ENCODE assay signal across 21 cellular contexts in the genomic region with DNA sequence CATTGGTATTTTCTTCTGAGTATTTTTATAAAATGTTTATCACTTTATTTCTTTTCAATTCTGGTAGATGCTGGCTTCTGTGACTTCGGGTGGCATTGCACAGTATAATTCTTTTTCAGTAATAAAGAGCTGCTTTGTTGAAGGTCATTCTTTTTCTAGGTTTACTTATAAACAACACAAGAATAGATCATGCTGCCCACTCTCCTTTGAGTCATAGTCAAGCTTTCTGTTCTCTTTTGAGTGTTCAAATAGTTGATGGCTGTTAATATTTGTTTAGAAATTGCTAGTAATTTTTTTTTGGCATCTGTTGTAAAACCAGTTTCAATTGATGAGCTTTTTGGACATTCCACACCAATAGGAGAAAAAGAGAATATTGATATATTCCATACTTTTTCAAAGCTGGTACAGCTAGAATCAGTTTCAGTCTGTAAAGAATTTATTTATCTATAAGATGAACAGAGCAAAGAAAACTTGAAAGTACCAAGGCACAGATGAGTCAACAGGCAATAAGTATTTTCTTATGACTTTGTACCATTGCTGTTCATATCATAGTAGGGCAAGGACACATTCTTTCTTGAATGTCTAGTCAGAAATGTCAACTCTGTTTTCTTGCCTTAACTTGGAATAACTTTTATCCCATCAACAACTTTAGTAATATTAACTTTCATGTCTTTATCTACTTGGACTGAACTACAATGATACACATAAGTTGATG.
DNase-seq lines count a peak whose midpoint lies in the region; ATAC-seq and TF ChIP-seq lines count a peak whose summit lies in the region.
"Had no signal": no experiment of that assay in that cellular context is flagged by ENCODE, and none has a peak within 500 bp of the region (broad histone marks: within the 10 kb centered on the region; RNA-seq: fewer than 3 reads in every experiment).

No MANE protein-coding gene starts in this region.

- ATAC-seq in GM19035 (IDR thresholded peaks at IDR 0.05; ENCODE audit: unreplicated experiment): peak; percentile 66
- peak; percentile 63 for ATAC-seq in HG02623 (IDR thresholded peaks at IDR 0.05; ENCODE audit: unreplicated experiment)
- ATAC-seq in HG03159 (IDR thresholded peaks at IDR 0.05; ENCODE audit: unreplicated experiment): peak; percentile 72
- no peak for ATAC-seq in psoas muscle
- ATAC-seq: mucosa of descending colon; Right ventricle myocardium inferior; stimulated activated memory B cell treated with anti-CD40 and anti-IgM and Interleukin-4, amounts not matched to agents 10 μg/mL and 1 μg/mL and 100 μg/mL, for 72 hours had no signal

- no peaks in the 10 kb centered on the region for H3K9me3 ChIP-seq in psoas muscle
- H3K9me3 ChIP-seq: mucosa of descending colon, neutrophil had no signal

- no peak overlapping the region for H3K27ac ChIP-seq in psoas muscle
- H3K27ac ChIP-seq: neutrophil had no signal

- peak; percentile 5 for DNase-seq in GM10266 (ENCODE audit: extremely low spot score)
- no peak for DNase-seq in psoas muscle
- DNase-seq in KG1 (lab: John Stamatoyannopoulos, UW): no peak
- DNase-seq in stimulated activated naive CD4-positive, alpha-beta T cell (lab: John Stamatoyannopoulos, UW): no peak
- no peak for DNase-seq in NCI-H345 (lab: John Stamatoyannopoulos, UW)
- DNase-seq: 8988T; activated CD4-positive, alpha-beta T cell treated with anti-CD3 and anti-CD28 coated beads for 48 hours; activated gamma-delta T cell treated with Interleukin-2 at 50 U/mL for 16 hours; central memory CD4-positive, alpha-beta T cell; effector CD4-positive, alpha-beta T cell; GOT3; Karpas-422; mucosa of descending colon; NCI-H1092 treated with DMSO at 0.1 percent for 48 hours; NCI-H524 treated with DMSO at 0.1 percent for 48 hours had no signal

- no peaks in the 10 kb centered on the region for H3K4me1 ChIP-seq in psoas muscle

- 74 to 87% (median 81%) methylated on average over 1 of the region's 1 CpG for WGBS in psoas muscle, 3 donors

- no peaks in the 10 kb centered on the region for H3K36me3 ChIP-seq in psoas muscle (ENCODE audit: insufficient read depth in 1 of 2, low read depth in 1 of 2)
- H3K36me3 ChIP-seq: neutrophil had no signal

- no peak for TF ChIP-seq CTCF in GM10266 (IDR thresholded peaks at IDR 0.05; ENCODE audit: control insufficient read depth, insufficient read depth, low read depth, missing control alignments)
- no peak for TF ChIP-seq CTCF in psoas muscle (IDR thresholded peaks at IDR 0.05)

- H3K4me3 ChIP-seq in psoas muscle: no peak overlapping the region
- H3K4me3 ChIP-seq: mucosa of descending colon had no signal

- H3K27me3 ChIP-seq in psoas muscle (ENCODE audit: insufficient read depth in 3 of 3, low read length in 2 of 3): no peaks in the 10 kb centered on the region
- H3K27me3 ChIP-seq: neutrophil had no signal

- intact Hi-C loops in psoas muscle (cut with DNase I): no loop called here

Comparison
In these comparisons a context has a peak if more than half of its experiments do, and no peak if none do; other contexts are left out.
1. ATAC-seq: peak in GM19035 (single experiment), HG02623 (single experiment) and HG03159 (single experiment); none in psoas muscle (0 of 4).